In genomic region chr16:56729736-56730662, GRCh38 we compare ENCODE assay signal across 8 cellular contexts.
DNase-seq lines count a peak whose midpoint lies in the region; ATAC-seq lines count a peak whose summit lies in the region.

Gene NUP93, plus strand, starts transcription at chr16:56730129. Its CDS starts 18,119 bp downstream, at chr16:56748248.

- DNase-seq in AG08395 (ENCODE audit: low spot score) (peak; percentile 98), NCI-H345 treated with DMSO at 0.1 percent for 48 hours (lab: John Stamatoyannopoulos, UW; ENCODE audit: unreplicated experiment) (peak; percentile 84), islet precursor cell (peak; percentile 97)
- peak; percentile 80 to 87 (median 85) for DNase-seq in activated CD4-positive, CD25-positive, alpha-beta regulatory T cell (lab: John Stamatoyannopoulos, UW)
- DNase-seq in central memory CD4-positive, alpha-beta T cell: peak; percentile 86
- DNase-seq in stimulated activated CD4-positive, alpha-beta T cell treated with anti-CD3 and anti-CD28 coated beads, Interleukin-12 subunit alpha, Interleukin-12 subunit beta, amount 100 ng/mL, for 4 hours: peak; percentile 88

- ATAC-seq in GM19023 (IDR thresholded peaks at IDR 0.05; ENCODE audit: unreplicated experiment) (peak; percentile 80), HG03280 (IDR thresholded peaks at IDR 0.05; ENCODE audit: unreplicated experiment) (peak; percentile 93)

Comparison
In these comparisons a context has a peak if more than half of its experiments do, and no peak if none do; other contexts are left out.
1. Peak in every context shown above with its lines: DNase-seq and ATAC-seq.